ENCODE assay signal across 36 cellular contexts in the genomic region with DNA sequence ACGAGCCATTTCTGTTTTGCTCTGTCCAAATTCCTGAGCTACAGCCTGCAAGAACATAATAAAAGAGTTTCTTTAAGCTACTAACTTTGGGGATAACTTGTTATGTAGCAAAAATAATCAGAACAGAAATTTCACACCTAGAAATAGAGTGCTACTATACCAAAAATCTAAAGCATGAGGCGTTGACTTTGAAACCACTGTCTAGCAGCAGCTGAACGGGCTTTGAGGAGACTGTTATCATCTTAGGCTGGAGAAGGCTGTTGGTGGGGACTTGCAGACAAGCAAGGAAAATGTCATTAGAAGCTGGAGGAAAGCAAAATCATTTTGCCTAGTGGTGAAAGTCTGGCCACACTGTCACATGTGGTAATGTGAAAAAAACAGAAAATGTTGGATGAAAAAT. TPM values are rescaled to one million over a fixed set of nuclear protein-coding genes. Genes with fewer than 3 reads are reported as not detected.
"Had no signal": no experiment of that assay in that cellular context is flagged by ENCODE, and none has a peak within 500 bp of the region (broad histone marks: within the 10 kb centered on the region; RNA-seq: fewer than 3 reads in every experiment).

No MANE protein-coding gene starts in this region.

- H3K4me3 Mint-ChIP-seq: activated B cell treated with CpG ODN at 0.5 μM for 24 hours; activated CD8-positive, alpha-beta T cell treated with anti-CD3 and anti-CD28 coated beads for 36 hours; activated naive CD4-positive, alpha-beta T cell treated with anti-CD3 and anti-CD28 coated beads for 36 hours; activated naive CD4-positive, alpha-beta T cell treated with anti-CD3 and anti-CD28 coated beads, Interleukin-2, amount 50 U/mL, for 24 hours; activated naive CD8-positive, alpha-beta T cell treated with anti-CD3 and anti-CD28 coated beads for 36 hours; activated naive CD8-positive, alpha-beta T cell treated with anti-CD3 and anti-CD28 coated beads, Interleukin-2, amount 50 U/mL, for 24 hours; activated T-cell treated with anti-CD3 and anti-CD28 coated beads, Interleukin-2, amount 50 U/mL, for 4 hours; T-helper 17 cell; T-helper 2 cell treated with Interferon-gamma antibody and Interleukin-4, amounts not matched to agents 5 μg/mL and 100 μg/mL, for 36 hours had no signal

- H3K27me3 ChIP-seq: adrenal gland, body of pancreas, breast epithelium, cardiac muscle cell, esophagus squamous epithelium, gastroesophageal sphincter had no signal

- H3K9me3 Mint-ChIP-seq: activated CD8-positive, alpha-beta T cell treated with anti-CD3 and anti-CD28 coated beads for 36 hours; activated naive CD4-positive, alpha-beta T cell treated with anti-CD3 and anti-CD28 coated beads for 36 hours; activated naive CD8-positive, alpha-beta T cell treated with anti-CD3 and anti-CD28 coated beads for 36 hours had no signal

- H3K27ac Mint-ChIP-seq: activated B cell treated with CpG ODN at 0.5 μM for 24 hours; activated CD8-positive, alpha-beta T cell treated with anti-CD3 and anti-CD28 coated beads for 36 hours; activated naive CD4-positive, alpha-beta T cell treated with anti-CD3 and anti-CD28 coated beads for 36 hours; activated naive CD4-positive, alpha-beta T cell treated with anti-CD3 and anti-CD28 coated beads, Interleukin-2, amount 50 U/mL, for 24 hours; activated naive CD8-positive, alpha-beta T cell treated with anti-CD3 and anti-CD28 coated beads for 36 hours; activated naive CD8-positive, alpha-beta T cell treated with anti-CD3 and anti-CD28 coated beads, Interleukin-2, amount 50 U/mL, for 24 hours; activated T-helper 2 cell treated with anti-CD3 and anti-CD28 coated beads, Interferon-gamma antibody, Interleukin-2, Interleukin-4, amounts not matched to agents 10 μg/mL and 5 μg/mL and 100 μg/mL, durations not matched to agents 14 hours and 24 hours and 36 hours; T-helper 17 cell; T-helper 2 cell treated with Interferon-gamma antibody and Interleukin-4, amounts not matched to agents 5 μg/mL and 100 μg/mL, for 36 hours had no signal

- H3K27ac ChIP-seq: adrenal gland, body of pancreas, breast epithelium, cardiac muscle cell, coronary artery, epithelial cell of prostate, esophagus squamous epithelium, gastroesophageal sphincter, WERI-Rb-1 had no signal

- H3K4me1 ChIP-seq: adrenal gland, body of pancreas, breast epithelium, esophagus squamous epithelium, gastroesophageal sphincter had no signal

- FAIRE-seq: endometrium, endothelial cell of umbilical vein had no signal

- H3K4me3 ChIP-seq: adrenal gland, body of pancreas, breast epithelium, cardiac muscle cell, coronary artery, esophagus squamous epithelium, gastroesophageal sphincter had no signal

- H3K4me1 Mint-ChIP-seq: activated B cell treated with CpG ODN at 0.5 μM for 24 hours had no signal

- H3K9me3 ChIP-seq: adrenal gland, body of pancreas, breast epithelium, esophagus squamous epithelium, gastroesophageal sphincter had no signal

- H3K36me3 ChIP-seq: adrenal gland, breast epithelium, cardiac muscle cell, esophagus squamous epithelium, gastroesophageal sphincter, WERI-Rb-1 had no signal

- ATAC-seq: activated CD4-positive, CD25-positive, alpha-beta regulatory T cell treated with anti-CD3 and anti-CD28 coated beads, Interleukin-2, amount 50 U/mL, for 24 hours; activated CD8-positive, alpha-beta T cell treated with anti-CD3 and anti-CD28 coated beads for 36 hours; activated naive CD8-positive, alpha-beta T cell treated with anti-CD3 and anti-CD28 coated beads, Interleukin-2, amount 50 U/mL, for 24 hours; activated T-cell treated with anti-CD3 and anti-CD28 coated beads, Interleukin-2, amount 50 U/mL, for 4 hours; body of pancreas; gastroesophageal sphincter; T-helper 17 cell had no signal

- DNase-seq: activated B cell treated with CpG ODN at 0.5 μM for 24 hours; activated CD4-positive, alpha-beta T cell treated with anti-CD3 and anti-CD28 coated beads for 48 hours; activated CD4-positive, alpha-beta T cell treated with anti-CD3 and anti-CD28 coated beads, Interleukin-2, amount 50 U/mL, for 1 hour; activated CD4-positive, alpha-beta T cell treated with anti-CD3 and anti-CD28 coated beads, Interleukin-2, amount 50 U/mL, for 48 hours; activated CD8-positive, alpha-beta memory T cell treated with anti-CD3 and anti-CD28 coated beads for 24 hours; activated CD8-positive, alpha-beta T cell treated with anti-CD3 and anti-CD28 coated beads for 36 hours; activated effector memory CD4-positive, alpha-beta T cell treated with anti-CD3 and anti-CD28 coated beads, Interleukin-2, amount 50 U/mL, for 16 hours; activated naive CD4-positive, alpha-beta T cell treated with anti-CD3 and anti-CD28 coated beads for 36 hours; activated naive CD8-positive, alpha-beta T cell treated with anti-CD3 and anti-CD28 coated beads for 36 hours; activated naive CD8-positive, alpha-beta T cell treated with anti-CD3 and anti-CD28 coated beads, Interleukin-2, amount 50 U/mL, for 24 hours; activated T-cell treated with anti-CD3 and anti-CD28 coated beads, Interleukin-2, amount 50 U/mL, for 4 hours; adrenal gland; amygdala; aorta; body of pancreas; central memory CD4-positive, alpha-beta T cell; dermis blood vessel endothelial cell; effector CD4-positive, alpha-beta T cell; esophagus squamous epithelium; foreskin melanocyte; T-helper 1 cell; T-helper 17 cell; T1000; WERI-Rb-1 had no signal

- H3K27me3 Mint-ChIP-seq: activated B cell treated with CpG ODN at 0.5 μM for 24 hours; activated CD8-positive, alpha-beta T cell treated with anti-CD3 and anti-CD28 coated beads for 36 hours; activated naive CD4-positive, alpha-beta T cell treated with anti-CD3 and anti-CD28 coated beads, Interleukin-2, amount 50 U/mL, for 24 hours; activated naive CD8-positive, alpha-beta T cell treated with anti-CD3 and anti-CD28 coated beads, Interleukin-2, amount 50 U/mL, for 24 hours; T-helper 17 cell had no signal

RNA-seq across cellular contexts. Expression of a gene that starts 48.4 kb away (rescaled TPM):
- total RNA-seq: activated CD8-positive, alpha-beta T cell treated with anti-CD3 and anti-CD28 coated beads for 36 hours; activated naive CD4-positive, alpha-beta T cell treated with anti-CD3 and anti-CD28 coated beads for 36 hours; activated naive CD8-positive, alpha-beta T cell treated with anti-CD3 and anti-CD28 coated beads for 36 hours; activated T-helper 2 cell treated with anti-CD3 and anti-CD28 coated beads, Interferon-gamma antibody, Interleukin-2, Interleukin-4, amounts not matched to agents 10 μg/mL and 5 μg/mL and 100 μg/mL, durations not matched to agents 14 hours and 24 hours and 36 hours; body of pancreas; cardiac muscle cell; fibroblast of villous mesenchyme had no signal
